5 cellular contexts compared by ENCODE assay signal in genomic region chr1:82106672-82107071, GRCh38.
"Had no signal": no experiment of that assay in that cellular context is flagged by ENCODE, and none has a peak within 500 bp of the region (broad histone marks: within the 10 kb centered on the region; RNA-seq: fewer than 3 reads in every experiment).

No MANE protein-coding gene starts in this region.

- H2AFZ ChIP-seq: GM23338 had no signal

- H3K4me2 ChIP-seq: GM23338, KMS-11 had no signal

- DNase-seq: H9, HCEC 1CT, KBM-7 had no signal

- H3K9ac ChIP-seq: KMS-11 had no signal

- ATAC-seq: GM23338 had no signal

- H3K4me3 ChIP-seq: GM23338 had no signal

- H3K27ac ChIP-seq: KMS-11 had no signal
